15 cellular contexts compared by ENCODE assay signal in the genomic region with DNA sequence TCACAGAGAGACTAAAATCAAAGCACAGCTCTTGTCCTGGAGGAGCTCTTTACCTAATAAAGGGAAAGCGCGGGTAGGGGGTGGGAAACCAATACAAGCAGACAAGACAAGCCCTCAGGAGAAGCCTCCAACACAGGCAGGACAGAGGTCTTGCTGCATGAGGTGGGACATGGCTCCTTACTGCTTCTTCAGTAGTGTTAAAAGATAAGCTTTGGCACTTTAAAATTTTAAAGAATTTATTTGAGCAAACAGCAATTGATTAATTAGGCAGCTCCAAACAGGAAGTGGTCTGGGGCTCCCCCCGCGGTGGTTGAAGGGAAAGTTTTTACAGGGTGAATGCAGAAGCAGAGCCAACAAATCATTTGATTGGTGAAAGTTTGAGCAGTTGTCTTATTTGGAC. TPM values are rescaled to one million over a fixed set of nuclear protein-coding genes. Genes with fewer than 3 reads are reported as not detected.
DNase-seq lines count a peak whose midpoint lies in the region; ATAC-seq, FAIRE-seq and TF ChIP-seq lines count a peak whose summit lies in the region.
"Had no signal": no experiment of that assay in that cellular context is flagged by ENCODE, and none has a peak within 500 bp of the region (broad histone marks: within the 10 kb centered on the region; RNA-seq: fewer than 3 reads in every experiment).

No MANE protein-coding gene starts in this region.

- CTCF ChIA-PET in HepG2 (lab: Yijun Ruan, JAX; ENCODE audit: low intra/inter-chr PET ratio, low total read pairs) (no interaction called here), IMR-90 (lab: Yijun Ruan, JAX) (no interaction called here), H1 (lab: Charles Lee; ENCODE audit: partially characterized antibody) (interaction anchor here (0.6 to 1.8 kb wide), 14 partner anchors 12 to 558 kb away, joined by 3 to 7 read pairs (median 4); no protein-coding TSS in a partner anchor)

- H4K20me1 ChIP-seq in HepG2 (ENCODE audit: insufficient read depth, low read length) (no peaks in the 10 kb centered on the region), IMR-90 (ENCODE audit: insufficient read depth, low read length) (no peaks in the 10 kb centered on the region), H1 (replicated peaks in 1 of 2; ENCODE audit: control insufficient read depth in 1 of 2, insufficient read depth in 2 of 2, low read length in 2 of 2) (no peaks in the 10 kb centered on the region)

- H2BK15ac ChIP-seq in IMR-90 (ENCODE audit: low read depth, low read length) (0 out of 3 replicates have a peak overlapping the region, but pooled peaks have one; percentile 1), H1 (ENCODE audit: low read length) (no peak overlapping the region)

- H3K56ac ChIP-seq in IMR-90 (ENCODE audit: extremely low read depth, insufficient read depth, low read length): no peak overlapping the region
- no peak overlapping the region for H3K56ac ChIP-seq in H1 (replicated peaks; ENCODE audit: insufficient read length, low read depth, low read length)

- H3K4me3 Mint-ChIP-seq in stimulated activated naive B cell treated with anti-CD40 and anti-IgM and Interleukin-4, amounts not matched to agents 10 μg/mL and 1 μg/mL and 100 μg/mL, for 72 hours: no peak overlapping the region

- H3K9ac ChIP-seq in HepG2 (ENCODE audit: insufficient read depth, low read depth, low read length) (no peak overlapping the region), IMR-90 (ENCODE audit: low read depth, low read length) (no peak overlapping the region), H1 (replicated peaks in 1 of 4; ENCODE audit: extremely low read depth in 1 of 4, low read depth in 3 of 4, low read length in 3 of 4) (no peak overlapping the region)

- no peaks in the 10 kb centered on the region for H3K27me3 Mint-ChIP-seq in stimulated activated naive B cell treated with anti-CD40 and anti-IgM and Interleukin-4, amounts not matched to agents 10 μg/mL and 1 μg/mL and 100 μg/mL, for 72 hours

- no peak for TF ChIP-seq CTCF in HepG2 (CRISPR knock-in tag; IDR thresholded peaks at IDR 0.05)
- no peak for TF ChIP-seq CTCF in right lobe of liver (IDR thresholded peaks at IDR 0.05)
- TF ChIP-seq CTCF in IMR-90 (conservative IDR thresholded peaks at IDR 0.05; ENCODE audit: low read depth, low read length): no peak
- peak in 1 of 3 experiments; percentile 14; a peak in 1 of 4 replicates for TF ChIP-seq CTCF in H1 (IDR thresholded peaks at IDR 0.05; ENCODE audit: control extremely low read depth in 1 of 3, insufficient read depth in 1 of 3, low read depth in 1 of 3, low read length in 3 of 3)

- WGBS in HepG2 (ENCODE audit: low lambda C conversion rate): 48% methylated on average over 4 of the region's 4 CpGs
- WGBS in right lobe of liver (ENCODE audit: insufficient coverage, low coverage, low lambda C conversion rate, missing lambda C conversion rate): 38% methylated on average over 4 of the region's 4 CpGs
- WGBS in IMR-90 (ENCODE audit: extremely low coverage in 2 of 2, insufficient read length in 1 of 2), 2 experiments: 20% methylated on average over 2 of the region's 4 CpGs; no CpG with 5 or more reads in 1 of the 2 experiments
- 40% methylated on average over 4 of the region's 4 CpGs; no CpG with 5 or more reads in 1 of the 2 experiments for WGBS in H1 (ENCODE audit: extremely low coverage in 1 of 2, insufficient coverage in 1 of 2, insufficient read length in 1 of 2, insufficient replicate concordance in 2 of 2, low coverage in 1 of 2, low lambda C conversion rate in 2 of 2, missing lambda C conversion rate in 1 of 2), 2 experiments

- H3K27me3 ChIP-seq in HepG2 (ENCODE audit: control insufficient read depth in 1 of 2, insufficient read depth in 2 of 2, low read length in 2 of 2): no peaks in the 10 kb centered on the region
- H3K27me3 ChIP-seq in right lobe of liver: no peaks in the 10 kb centered on the region
- no peaks in the 10 kb centered on the region for H3K27me3 ChIP-seq in IMR-90 (ENCODE audit: control insufficient read depth, insufficient read depth, low read length)
- H3K27me3 ChIP-seq in H1 (replicated peaks in 1 of 4; ENCODE audit: control insufficient read depth in 3 of 4, extremely low read depth in 1 of 4, insufficient read depth in 3 of 4, low read length in 3 of 4): no peaks in the 10 kb centered on the region

- H3K79me2 ChIP-seq in HepG2 (ENCODE audit: insufficient read depth, low read length) (no peaks in the 10 kb centered on the region), H1 (ENCODE audit: control insufficient read depth in 1 of 2, insufficient read depth in 2 of 2, low read length in 2 of 2) (no peaks in the 10 kb centered on the region)

- H3K9me3 ChIP-seq in HepG2 (ENCODE audit: low read length) (no peaks in the 10 kb centered on the region), right lobe of liver (no peaks in the 10 kb centered on the region), IMR-90 (ENCODE audit: control insufficient read depth, insufficient read depth, low read length) (no peaks in the 10 kb centered on the region), H1 (ENCODE audit: insufficient read depth in 2 of 2, low read depth in 1 of 2, low read length in 1 of 2) (no peaks in the 10 kb centered on the region)

- ATAC-seq in HepG2 (no peak), right lobe of liver (no peak), IMR-90 (ENCODE audit: low read depth) (no peak), HG03159 (IDR thresholded peaks at IDR 0.05; ENCODE audit: unreplicated experiment) (no peak), GM21528 (IDR thresholded peaks at IDR 0.05; ENCODE audit: low FRiP score, unreplicated experiment) (no peak)
- ATAC-seq in stimulated activated naive B cell treated with anti-CD40 and anti-IgM and Interleukin-4, amounts not matched to agents 10 μg/mL and 1 μg/mL and 100 μg/mL, for 72 hours (replicated peaks): peak; percentile 62 to 80

- H2AFZ ChIP-seq in HepG2 (ENCODE audit: low read length) (no peak overlapping the region), IMR-90 (replicated peaks; ENCODE audit: low read length, poor library complexity) (no peak overlapping the region), H1 (ENCODE audit: low read length) (peak overlapping the region; percentile 96)

- TF ChIP-seq RAD21 in HepG2 (CRISPR knock-in tag; IDR thresholded peaks at IDR 0.05) (no peak), IMR-90 (IDR thresholded peaks at IDR 0.05; ENCODE audit: low read length) (no peak), H1 (IDR thresholded peaks at IDR 0.05 in 1 of 2, conservative IDR thresholded peaks at IDR 0.05 in 1 of 2; ENCODE audit: low read depth in 2 of 2, low read length in 2 of 2) (peak in 1 of 2 experiments; percentile 8; a peak in 1 of 4 replicates)

- no peak overlapping the region for H2AK9ac ChIP-seq in IMR-90 (replicated peaks; ENCODE audit: low read depth, low read length, poor library complexity)

- BruUV-seq in HepG2 (replicated peaks; lab: Mats Ljungman, UMichigan) (no TSS peak), IMR-90 (replicated peaks; lab: Mats Ljungman, UMichigan) (no TSS peak)

- H3K4me3 ChIP-seq in HepG2 (replicated peaks in 1 of 3; ENCODE audit: insufficient read depth in 1 of 3, low read depth in 2 of 3, low read length in 3 of 3) (no peak overlapping the region), right lobe of liver (no peak overlapping the region), IMR-90 (ENCODE audit: insufficient read depth, low read depth, low read length) (no peak overlapping the region), H1 (ENCODE audit: extremely low read depth in 1 of 4, insufficient read depth in 2 of 4, low read depth in 3 of 4, low read length in 4 of 4) (no peak overlapping the region)

- H3K4ac ChIP-seq in IMR-90 (ENCODE audit: low read depth, low read length) (no peak overlapping the region), H1 (replicated peaks; ENCODE audit: insufficient read length, low read depth, low read length) (no peak overlapping the region)

- no peak overlapping the region for H3K23ac ChIP-seq in IMR-90 (ENCODE audit: low read depth, low read length)
- no peak overlapping the region for H3K23ac ChIP-seq in H1 (ENCODE audit: insufficient read length)

- intact Hi-C loops in HepG2 (cut with micrococcal nuclease; ENCODE audit: unreplicated experiment) (no loop called here), right lobe of liver (cut with DNase I) (no loop called here), IMR-90 (cut with micrococcal nuclease) (no loop called here)

- 0 out of 4 replicates have a peak overlapping the region, but pooled peaks of 1 of the 2 experiments have one; percentile 4 for H4K8ac ChIP-seq in IMR-90 (ENCODE audit: low read depth in 2 of 2, low read length in 2 of 2)
- H4K8ac ChIP-seq in H1 (ENCODE audit: extremely low read depth, insufficient read depth, low read length): no peak overlapping the region

- TF ChIP-seq POLR2A in HepG2 (IDR thresholded peaks at IDR 0.05; ENCODE audit: insufficient read depth in 1 of 2, low read depth in 2 of 2, low read length in 2 of 2): no peak
- no peak for TF ChIP-seq POLR2A in right lobe of liver (IDR thresholded peaks at IDR 0.05)
- TF ChIP-seq POLR2A in IMR-90 (IDR thresholded peaks at IDR 0.05; ENCODE audit: low read depth, low read length): no peak
- TF ChIP-seq POLR2A in H1 (IDR thresholded peaks at IDR 0.05; ENCODE audit: control extremely low read depth in 1 of 2, low read depth in 2 of 2, low read length in 2 of 2): no peak

- no peak overlapping the region for H3K27ac Mint-ChIP-seq in stimulated activated naive B cell treated with anti-CD40 and anti-IgM and Interleukin-4, amounts not matched to agents 10 μg/mL and 1 μg/mL and 100 μg/mL, for 72 hours

- H3K9me1 ChIP-seq in IMR-90 (ENCODE audit: insufficient read depth, low read length): peaks cover under 1% of the 10 kb centered on the region; the same call in 1 of the 2 replicates

- H2BK20ac ChIP-seq in IMR-90 (ENCODE audit: low read depth, low read length): no peak overlapping the region
- H2BK20ac ChIP-seq in H1 (ENCODE audit: low read length): no peak overlapping the region

- POLR2A ChIA-PET in HepG2 (lab: Yijun Ruan, JAX): no interaction called here
- POLR2A ChIA-PET in IMR-90 (lab: Charles Lee; ENCODE audit: unreplicated experiment): no interaction called here
- POLR2A ChIA-PET in H1 (lab: Charles Lee; ENCODE audit: partially characterized antibody): interaction anchor here (1.0 kb wide), 1 partner anchor 16 kb away, joined by 3 read pairs; no protein-coding TSS in a partner anchor

- in situ Hi-C loops in HepG2 (cut with HindIII; ENCODE audit: extremely low pct_ligation_motif_present, low pct_unique_long_range_greater_than_20kb) (no loop called here), IMR-90 (cut with MboI; ENCODE audit: low sequenced_read_pairs) (no loop called here)

- peaks cover 0 to 2% of the 10 kb centered on the region in 2 donors for H3K9me3 Mint-ChIP-seq in stimulated activated naive B cell treated with anti-CD40 and anti-IgM and Interleukin-4, amounts not matched to agents 10 μg/mL and 1 μg/mL and 100 μg/mL, for 72 hours

- H2BK5ac ChIP-seq in IMR-90 (ENCODE audit: low read depth, low read length, poor library complexity, severe bottlenecking): no peak overlapping the region
- H2BK5ac ChIP-seq in H1 (ENCODE audit: low read depth, low read length): 0 out of 2 replicates have a peak overlapping the region, but pooled peaks have one; percentile 4

- DNase-seq in HepG2 (ENCODE audit: low spot score) (no peak), right lobe of liver (no peak), IMR-90 (no peak), H1 (ENCODE audit: low read depth in 1 of 2, low spot score in 2 of 2) (peak in 1 of 2 experiments; percentile 57)
- peak; percentile 5 for DNase-seq in stimulated activated naive B cell treated with anti-CD40 and anti-IgM and Interleukin-4, amounts not matched to agents 10 μg/mL and 1 μg/mL and 100 μg/mL, for 72 hours
- no peak for DNase-seq in activated CD4-positive, alpha-beta T cell treated with anti-CD3 and anti-CD28 coated beads, Interleukin-2, amount 50 U/mL, for 48 hours
- DNase-seq: DMS 273 treated with DMSO at 0.1 percent for 48 hours; hypothalamus; Kasumi-1; mammary epithelial cell; stimulated activated CD4-positive, alpha-beta T cell treated with anti-CD3 and anti-CD28 coated beads, Interleukin-2, amount 100 ng/mL, for 48 hours; stimulated activated naive CD4-positive, alpha-beta T cell; T-helper 9 cell had no signal

- H3K4me1 ChIP-seq in HepG2 (ENCODE audit: insufficient read depth, low read length) (no peaks in the 10 kb centered on the region), right lobe of liver (no peaks in the 10 kb centered on the region), IMR-90 (ENCODE audit: control insufficient read depth, insufficient read depth, low read length) (peaks cover 4% of the 10 kb centered on the region), H1 (replicated peaks in 1 of 4; ENCODE audit: control insufficient read depth in 3 of 4, insufficient read depth in 4 of 4, low read length in 3 of 4) (peaks cover 0 to 7% (median 3%) of the 10 kb centered on the region in 4 experiments; a peak in 3 of 7 replicates)

- H3K4me2 ChIP-seq in HepG2 (ENCODE audit: low read depth, low read length) (no peak overlapping the region), IMR-90 (ENCODE audit: low read depth, low read length) (no peak overlapping the region), H1 (ENCODE audit: insufficient read depth in 1 of 2, low read depth in 2 of 2, low read length in 2 of 2) (peak overlapping the region in 1 of 2 experiments; percentile 11; a peak in 1 of 4 replicates)

- H3K4me1 Mint-ChIP-seq in stimulated activated naive B cell treated with anti-CD40 and anti-IgM and Interleukin-4, amounts not matched to agents 10 μg/mL and 1 μg/mL and 100 μg/mL, for 72 hours: peaks cover 1 to 6% of the 10 kb centered on the region in 2 donors

- no peak overlapping the region for H2BK12ac ChIP-seq in H1 (ENCODE audit: low read depth, low read length)

- no peaks in the 10 kb centered on the region for H3K36me3 Mint-ChIP-seq in stimulated activated naive B cell treated with anti-CD40 and anti-IgM and Interleukin-4, amounts not matched to agents 10 μg/mL and 1 μg/mL and 100 μg/mL, for 72 hours

- H3K14ac ChIP-seq in IMR-90 (replicated peaks; ENCODE audit: low read depth, low read length) (no peak overlapping the region), H1 (ENCODE audit: insufficient read length) (no peak overlapping the region)

- H2BK120ac ChIP-seq in IMR-90 (ENCODE audit: low read depth, low read length) (no peak overlapping the region), H1 (replicated peaks; ENCODE audit: low read depth, low read length) (no peak overlapping the region)

- 0 out of 2 replicates have a peak overlapping the region, but pooled peaks have one; percentile 1 for H2AK5ac ChIP-seq in IMR-90 (ENCODE audit: low read depth, low read length)
- no peak overlapping the region for H2AK5ac ChIP-seq in H1 (ENCODE audit: low read depth, low read length)

- no peaks in the 10 kb centered on the region for H3K23me2 ChIP-seq in H1 (ENCODE audit: low read depth, low read length)

- no peak overlapping the region; the same call in 1 of the 2 replicates for H4K5ac ChIP-seq in IMR-90 (ENCODE audit: low read depth, low read length)
- no peak overlapping the region for H4K5ac ChIP-seq in H1 (ENCODE audit: insufficient read length, low read depth, low read length)

- H3K79me1 ChIP-seq in IMR-90 (ENCODE audit: low read depth in 1 of 2, low read length in 2 of 2): no peaks in the 10 kb centered on the region
- no peaks in the 10 kb centered on the region for H3K79me1 ChIP-seq in H1 (ENCODE audit: low read depth, low read length)

- FAIRE-seq in HepG2 (lab: Jason Lieb, UNC): no peak
- no peak for FAIRE-seq in H1 (lab: Jason Lieb, UNC)

- no peak overlapping the region for H3K27ac ChIP-seq in HepG2 (ENCODE audit: extremely low read length, insufficient read depth, low read length)
- H3K27ac ChIP-seq in right lobe of liver: no peak overlapping the region
- H3K27ac ChIP-seq in IMR-90 (ENCODE audit: insufficient read depth, low read length): no peak overlapping the region
- H3K27ac ChIP-seq in H1 (ENCODE audit: low read depth, low read length): no peak overlapping the region

- TF ChIP-seq EP300 in HepG2 (IDR thresholded peaks at IDR 0.05; ENCODE audit: low read depth in 2 of 2, low read length in 2 of 2) (no peak), HepG2 (CRISPR knock-in tag; IDR thresholded peaks at IDR 0.05; ENCODE audit: borderline replicate concordance) (no peak), H1 (IDR thresholded peaks at IDR 0.05; ENCODE audit: borderline replicate concordance in 1 of 2, low read depth in 2 of 2, low read length in 2 of 2) (no peak)

- dilution Hi-C loops in IMR-90 (cut with HindIII; ENCODE audit: low sequenced_read_pairs, unreplicated experiment): no loop called here

- H3K18ac ChIP-seq in IMR-90 (ENCODE audit: low read depth, low read length) (no peak overlapping the region), H1 (ENCODE audit: extremely low read depth, low read length) (no peak overlapping the region)

- H4K91ac ChIP-seq in IMR-90 (ENCODE audit: insufficient read depth, low read depth, low read length) (no peak overlapping the region), H1 (replicated peaks; ENCODE audit: insufficient read length, low read length) (no peak overlapping the region)

- H3K36me3 ChIP-seq in HepG2 (replicated peaks in 1 of 2; ENCODE audit: control insufficient read depth in 1 of 2, insufficient read depth in 2 of 2, low read length in 2 of 2) (no peaks in the 10 kb centered on the region), right lobe of liver (no peaks in the 10 kb centered on the region), IMR-90 (ENCODE audit: control insufficient read depth, insufficient read depth, low read length) (no peaks in the 10 kb centered on the region), H1 (ENCODE audit: control insufficient read depth in 2 of 4, insufficient read depth in 4 of 4, low read length in 3 of 4) (no peaks in the 10 kb centered on the region)

RNA-seq across cellular contexts. Expression of gene MACC1, which starts 50.3 kb away (rescaled TPM):
- 0.04 TPM in 1 of 2 replicates, not detected in the other for total RNA-seq in HepG2 (2016; rRNA removed; fragmentation: Illumina TruSeq; extraction: Trizol)
- total RNA-seq in HepG2 (2016; cell fraction: cytosol; rRNA removed; fragmentation: Illumina TruSeq; extraction: Trizol; ENCODE audit: low read depth): not detected in 2 replicates
- total RNA-seq in HepG2 (2016; cell fraction: insoluble cytoplasmic fraction; rRNA removed; fragmentation: Illumina TruSeq; extraction: Trizol): not detected in 2 replicates
- total RNA-seq in HepG2 (2016; cell fraction: membrane; rRNA removed; fragmentation: Illumina TruSeq; extraction: Trizol): not detected in 2 replicates
- total RNA-seq in HepG2 (2016; cell fraction: nucleus; rRNA removed; fragmentation: Illumina TruSeq; extraction: Trizol): not detected in 2 replicates
- 0.01 TPM in 1 of 2 replicates, not detected in the other for polyA plus RNA-seq in HepG2 (2011; rRNA removed)
- not detected in 2 replicates for polyA plus RNA-seq in HepG2 (2011; cell fraction: cytosol; rRNA removed)
- 0.05 TPM in 1 of 2 replicates, not detected in the other for polyA plus RNA-seq in HepG2 (2011; cell fraction: nucleus; rRNA removed)
- 0.01 and 0.04 TPM in 2 replicates for polyA plus RNA-seq in HepG2 (2012)
- not detected in 2 replicates for polyA plus RNA-seq in HepG2 (2016; cell fraction: cytosol; fragmentation: Illumina TruSeq; extraction: Trizol; ENCODE audit: low read depth)
- polyA plus RNA-seq in HepG2 (2016; cell fraction: insoluble cytoplasmic fraction; fragmentation: Illumina TruSeq; extraction: Trizol; ENCODE audit: low read depth): not detected in 2 replicates
- polyA plus RNA-seq in HepG2 (2016; cell fraction: membrane; fragmentation: Illumina TruSeq; extraction: Trizol; ENCODE audit: low read depth): not detected in 2 replicates
- polyA plus RNA-seq in HepG2 (2016; cell fraction: nucleus; fragmentation: Illumina TruSeq; extraction: Trizol; ENCODE audit: insufficient read depth, low read depth): not detected in 2 replicates
- 0.04 and 0.70 TPM in 2 replicates for polyA minus RNA-seq in HepG2 (2011; rRNA and poly(A)+ RNA removed; ENCODE audit: low replicate concordance)
- polyA minus RNA-seq in HepG2 (2011; cell fraction: cytosol; rRNA and poly(A)+ RNA removed): not detected in 2 replicates
- not detected in 2 replicates for polyA minus RNA-seq in HepG2 (2011; cell fraction: nucleus; rRNA and poly(A)+ RNA removed)
- total RNA-seq in right lobe of liver: under 1 TPM; 0.13 to 0.93 (median 0.32) TPM
- total RNA-seq in IMR-90 (2012; rRNA removed): under 0.01 TPM in 2 replicates
- polyA plus RNA-seq in IMR-90 (2012; rRNA removed): not detected in 2 replicates
- not detected in 2 replicates for polyA plus RNA-seq in IMR-90 (2012; cell fraction: cytosol; rRNA removed)
- polyA plus RNA-seq in IMR-90 (2012; cell fraction: nucleus; rRNA removed; ENCODE audit: low replicate concordance): 0.01 TPM in 1 of 2 replicates, not detected in the other
- total RNA-seq in H1 (2021; fragmentation: NEBNext Ultra II Directional; extraction: Animal tissue kit (Norgen Biotek cat#: 25700)): 17.1 and 17.2 TPM in 2 replicates
- polyA plus RNA-seq in H1 (2011; rRNA removed): 1.2 and 2.0 TPM in 2 replicates
- polyA plus RNA-seq in H1 (2011; cell fraction: cytosol; rRNA removed): 2.3 TPM
- 2.0 TPM for polyA plus RNA-seq in H1 (2011; cell fraction: nucleus; rRNA removed)
- 4.6 to 6.8 TPM (median 5.1 TPM) in 4 replicates for polyA plus RNA-seq in H1 (2012, experiment 1 of 2)
- polyA plus RNA-seq in H1 (2012, experiment 2 of 2): 0.28 TPM
- polyA plus RNA-seq in H1 (2013, experiment 1 of 2): 6.3 TPM
- polyA plus RNA-seq in H1 (2013, experiment 2 of 2): 5.8 TPM
- polyA minus RNA-seq in H1 (2011; rRNA and poly(A)+ RNA removed): 17.6 and 27.1 TPM in 2 replicates
- polyA minus RNA-seq in H1 (2011; cell fraction: cytosol; rRNA and poly(A)+ RNA removed): 15.5 TPM
- polyA minus RNA-seq in H1 (2011; cell fraction: nucleus; rRNA and poly(A)+ RNA removed): 29.1 TPM

Comparison
In these comparisons a context has a peak if more than half of its experiments do, and no peak if none do; other contexts are left out.
1. ATAC-seq: peak in stimulated activated naive B cell treated with anti-CD40 and anti-IgM and Interleukin-4, amounts not matched to agents 10 μg/mL and 1 μg/mL and 100 μg/mL, for 72 hours (2 of 2); none in HepG2 (single experiment), right lobe of liver (0 of 4), IMR-90 (single experiment), HG03159 (single experiment) and GM21528 (single experiment).
2. Of the 41 proteins assayed by ChIP-seq in both HepG2 and H1: peak only in HepG2: none; only in H1: ASH2L; in both: none; in neither: 38; mixed calls (peak in some experiments, not most) for 2.